ENCODE assay signal across 8 cellular contexts in genomic region chr2:74080346-74080745, GRCh38.
DNase-seq lines count a peak whose midpoint lies in the region; ATAC-seq and TF ChIP-seq lines count a peak whose summit lies in the region.

No MANE protein-coding gene starts in this region.

- no peaks in the 10 kb centered on the region for H3K27me3 ChIP-seq in BLaER1

- intact Hi-C loops in lower leg skin (cut with DNase I; ENCODE audit: low total_unique reads) = no loop called here

- H3K9me3 ChIP-seq in BLaER1 = no peaks in the 10 kb centered on the region

- peaks cover 98% of the 10 kb centered on the region for H4K20me1 ChIP-seq in BLaER1

- no peak for TF ChIP-seq CTCF in lower leg skin (IDR thresholded peaks at IDR 0.05)

- peak overlapping the region; percentile 7; the same call in 1 of the 2 replicates for H3K4me2 ChIP-seq in BLaER1

- 82 to 86% methylated on average over 10 of the region's 10 CpGs for WGBS in lower leg skin, 2 donors

- peak overlapping the region; percentile 12; the same call in 1 of the 2 replicates for H3K27ac ChIP-seq in BLaER1

- TF ChIP-seq POLR2A in lower leg skin (IDR thresholded peaks at IDR 0.05) = no peak

- DNase-seq in fibroblast of peridontal ligament (ENCODE audit: extremely low read depth) = peak; percentile 20
- no peak for DNase-seq in NCI-H1092 (lab: John Stamatoyannopoulos, UW)
- DNase-seq in lower leg skin (ENCODE audit: low spot score in 2 of 2) = no peak
- DNase-seq in Ammon's horn (ENCODE audit: low spot score) = no peak

- ATAC-seq in GM19455 (IDR thresholded peaks at IDR 0.05; ENCODE audit: unreplicated experiment) = peak; percentile 37
- ATAC-seq in HG03442 (IDR thresholded peaks at IDR 0.05; ENCODE audit: unreplicated experiment) = peak; percentile 1
- no peak for ATAC-seq in GM18858 (IDR thresholded peaks at IDR 0.05; ENCODE audit: unreplicated experiment)

- no peak overlapping the region for H3K9ac ChIP-seq in BLaER1

- H3K36me3 ChIP-seq in BLaER1 = peaks cover 86% of the 10 kb centered on the region

- no peak overlapping the region for H3K4me3 ChIP-seq in BLaER1
- H3K4me3 ChIP-seq in lower leg skin (ENCODE audit: low read depth, poor library complexity, severe bottlenecking) = no peak overlapping the region

- peaks cover 30% of the 10 kb centered on the region for H3K4me1 ChIP-seq in BLaER1
